ENCODE assay signal across 17 cellular contexts in genomic region chr14:68569546-68569908, GRCh38.
DNase-seq lines count a peak whose midpoint lies in the region; ATAC-seq, FAIRE-seq and TF ChIP-seq lines count a peak whose summit lies in the region.
"Had no signal": no experiment of that assay in that cellular context is flagged by ENCODE, and none has a peak within 500 bp of the region (broad histone marks: within the 10 kb centered on the region; RNA-seq: fewer than 3 reads in every experiment).

No MANE protein-coding gene starts in this region.

- no peaks in the 10 kb centered on the region for H3K9me2 ChIP-seq in hepatocyte (replicated peaks; ENCODE audit: insufficient read depth)

- H2AFZ ChIP-seq in hepatocyte: no peak overlapping the region

- no peak for FAIRE-seq in pancreas (lab: Jason Lieb, UNC)
- FAIRE-seq: bronchial epithelial cell had no signal

- no peaks in the 10 kb centered on the region for H3K79me2 ChIP-seq in hepatocyte

- TF ChIP-seq CTCF in right atrium auricular region (IDR thresholded peaks at IDR 0.05) (no peak), hepatocyte (IDR thresholded peaks at IDR 0.05; ENCODE audit: poor library complexity) (no peak), pancreas (IDR thresholded peaks at IDR 0.05) (no peak), upper lobe of right lung (IDR thresholded peaks at IDR 0.05) (no peak)

- ATAC-seq in Right ventricle myocardium superior (ENCODE audit: poor library complexity) (peak; percentile 25), pancreas (peak; percentile 9 to 18 (median 12)), upper lobe of right lung (no peak), HG03442 (IDR thresholded peaks at IDR 0.05; ENCODE audit: unreplicated experiment) (no peak)
- ATAC-seq: activated T-helper 17 cell treated with anti-CD3 and anti-CD28 coated beads, Interleukin-2, amount 50 U/mL, for 72 hours had no signal

- H3K9me3 ChIP-seq in right atrium auricular region (no peaks in the 10 kb centered on the region), hepatocyte (ENCODE audit: low read depth) (no peaks in the 10 kb centered on the region), pancreas (no peaks in the 10 kb centered on the region), upper lobe of right lung (no peaks in the 10 kb centered on the region)

- no peak for DNase-seq in Right ventricle myocardium superior
- DNase-seq in right atrium auricular region (ENCODE audit: low spot score): no peak
- DNase-seq in hepatocyte (ENCODE audit: low spot score): no peak
- peak in 3 of 6 donors; percentile 54 to 67 (median 58) for DNase-seq in pancreas
- no peak for DNase-seq in upper lobe of right lung
- no peak for DNase-seq in SIG-M5 (lab: John Stamatoyannopoulos, UW)
- DNase-seq in NCI-H2227 treated with DMSO at 0.1 percent for 48 hours (lab: John Stamatoyannopoulos, UW): no peak
- DNase-seq: 8988T; activated CD4-positive, alpha-beta memory T cell treated with anti-CD3 and anti-CD28 coated beads, Interleukin-2, amount 10 ng/mL, durations not matched to agents 7 days and 5 days; CD8-positive, alpha-beta memory T cell; NCI-H146; NCI-H774; SHP77 had no signal

- H3K27ac ChIP-seq in right atrium auricular region: peak overlapping the region in 1 of 2 donors; percentile 51
- H3K27ac ChIP-seq in hepatocyte: peak overlapping the region; percentile 76
- H3K27ac ChIP-seq in pancreas: peak overlapping the region; percentile 89 to 93 (median 91)
- H3K27ac ChIP-seq in upper lobe of right lung: peak overlapping the region; percentile 83
- H3K27ac ChIP-seq: KMS-11 had no signal

- H3K36me3 ChIP-seq in right atrium auricular region (no peaks in the 10 kb centered on the region), hepatocyte (replicated peaks; ENCODE audit: insufficient read depth, low read depth) (no peaks in the 10 kb centered on the region), pancreas (no peaks in the 10 kb centered on the region), upper lobe of right lung (no peaks in the 10 kb centered on the region)

- H3K4me3 ChIP-seq in right atrium auricular region (no peak overlapping the region), hepatocyte (no peak overlapping the region), pancreas (no peak overlapping the region), upper lobe of right lung (no peak overlapping the region)

- H3K27me3 ChIP-seq in right atrium auricular region (no peaks in the 10 kb centered on the region), hepatocyte (no peaks in the 10 kb centered on the region), pancreas (no peaks in the 10 kb centered on the region), upper lobe of right lung (no peaks in the 10 kb centered on the region)

- no peaks in the 10 kb centered on the region for H4K20me1 ChIP-seq in hepatocyte (ENCODE audit: insufficient read depth, poor library complexity, severe bottlenecking)

- H3K4me2 ChIP-seq in hepatocyte: no peak overlapping the region
- H3K4me2 ChIP-seq: KMS-11 had no signal

- H3K4me1 ChIP-seq in right atrium auricular region: peaks cover 0 to 39% of the 10 kb centered on the region in 2 donors
- H3K4me1 ChIP-seq in hepatocyte (ENCODE audit: insufficient read depth): peaks cover 37% of the 10 kb centered on the region
- peaks cover 49 to 57% (median 52%) of the 10 kb centered on the region in 3 donors for H3K4me1 ChIP-seq in pancreas
- peaks cover 37% of the 10 kb centered on the region for H3K4me1 ChIP-seq in upper lobe of right lung

- WGBS in hepatocyte (ENCODE audit: low lambda C conversion rate, missing lambda C conversion rate): 87% methylated on average over 8 of the region's 8 CpGs
- WGBS in pancreas, 2 donors: 37 to 39% methylated on average over 8 of the region's 8 CpGs

- intact Hi-C loops in Right ventricle myocardium superior (cut with DNase I) (no loop called here), pancreas (cut with DNase I) (no loop called here), upper lobe of right lung (cut with DNase I) (no loop called here)

Comparison
In these comparisons a context has a peak if more than half of its experiments do, and no peak if none do; other contexts are left out.
1. ATAC-seq: peak in Right ventricle myocardium superior (single experiment) and pancreas (4 of 4); none in upper lobe of right lung (single experiment) and HG03442 (single experiment).